In genomic region chr17:74759243-74759801, GRCh38 we compare ENCODE assay signal across 1 cellular context.
TF ChIP-seq lines count a peak whose summit lies in the region.

No MANE protein-coding gene starts in this region.

TF ChIP-seq in K562, 482 proteins besides CTCF, POLR2A, EP300 and RAD21:
- peak; percentile 81 for TF ChIP-seq HINFP (tag; conservative IDR thresholded peaks at IDR 0.05; ENCODE audit: low read depth)
- no peak for TF ChIP-seq KDM2B (CRISPR knock-in tag; IDR thresholded peaks at IDR 0.05)
- TF ChIP-seq KLF10 (CRISPR knock-in tag; IDR thresholded peaks at IDR 0.05) = no peak
- TF ChIP-seq ATF2 (CRISPR knock-in tag; IDR thresholded peaks at IDR 0.05) = no peak
